Comparison of ENCODE assay signal across 8 cellular contexts in genomic region chr3:45553469-45553974, GRCh38. TPM values are rescaled to one million over a fixed set of nuclear protein-coding genes. Genes with fewer than 3 reads are reported as not detected.
DNase-seq lines count a peak whose midpoint lies in the region; ATAC-seq and TF ChIP-seq lines count a peak whose summit lies in the region.

No MANE protein-coding gene starts in this region.

- ATAC-seq in sciatic nerve = peak; percentile 49
- ATAC-seq in HG03045 (IDR thresholded peaks at IDR 0.05; ENCODE audit: unreplicated experiment) = no peak

- H3K9ac ChIP-seq in GM23248 = no peak overlapping the region

- no peaks in the 10 kb centered on the region for H4K20me1 ChIP-seq in GM23248 (ENCODE audit: insufficient read depth)

- TF ChIP-seq POLR2A in Peyer's patch (IDR thresholded peaks at IDR 0.05) = no peak

- in situ Hi-C loops in GM23248 (cut with MboI) = no loop called here

- intact Hi-C loops in sciatic nerve (cut with DNase I) = no loop called here

- H3K27me3 ChIP-seq in GM23248 (replicated peaks; ENCODE audit: insufficient read depth) = no peaks in the 10 kb centered on the region
- H3K27me3 ChIP-seq in Peyer's patch = no peaks in the 10 kb centered on the region

- H3K36me3 ChIP-seq in GM23248 (ENCODE audit: low read depth) (no peaks in the 10 kb centered on the region), Peyer's patch (peaks cover 0 to 1% (median 0%) of the 10 kb centered on the region in 3 donors)

- H3K9me3 ChIP-seq in GM23248 (ENCODE audit: low read depth) (no peaks in the 10 kb centered on the region), Peyer's patch (no peaks in the 10 kb centered on the region)

- peaks cover 27% of the 10 kb centered on the region for H3F3A ChIP-seq in GM23248 (ENCODE audit: insufficient read depth)

- H3K4me3 ChIP-seq in GM23248 (no peak overlapping the region), Peyer's patch (no peak overlapping the region), fibroblast of villous mesenchyme (ENCODE audit: low read depth, low read length) (no peak overlapping the region)

- DNase-seq in AML-193 (lab: John Stamatoyannopoulos, UW) (peak; percentile 74 to 85), GM23248 (peak; percentile 60), Peyer's patch (peak in 2 of 3 donors; percentile 29 to 62), fibroblast of villous mesenchyme (ENCODE audit: low read depth) (peak; percentile 72), sciatic nerve (ENCODE audit: low spot score) (peak; percentile 72)
- DNase-seq in activated CD4-positive, alpha-beta T cell treated with anti-CD3 and anti-CD28 coated beads, Interleukin-2, amount 50 U/mL, for 48 hours = no peak
- no peak for DNase-seq in activated CD4-positive, CD25-positive, alpha-beta regulatory T cell (lab: John Stamatoyannopoulos, UW)

- H3K4me1 ChIP-seq in GM23248 (ENCODE audit: insufficient read depth) (peaks cover 41% of the 10 kb centered on the region), Peyer's patch (peaks cover 0 to 20% (median 2%) of the 10 kb centered on the region in 4 donors)

- H3K27ac ChIP-seq in GM23248 (no peak overlapping the region), Peyer's patch (peak overlapping the region in 2 of 4 donors; percentile 31 to 34)

- peak overlapping the region; percentile 55 for H3K4me2 ChIP-seq in GM23248 (ENCODE audit: unreplicated experiment)

- H3K9me2 ChIP-seq in GM23248 (ENCODE audit: insufficient read depth) = no peaks in the 10 kb centered on the region

- no peaks in the 10 kb centered on the region for H3K79me2 ChIP-seq in GM23248 (ENCODE audit: insufficient read depth)

- no peak for TF ChIP-seq CTCF in Peyer's patch (IDR thresholded peaks at IDR 0.05)
- no peak for TF ChIP-seq CTCF in fibroblast of villous mesenchyme (IDR thresholded peaks at IDR 0.05; ENCODE audit: insufficient read depth, low read depth, low read length)

- H2AFZ ChIP-seq in GM23248 = no peak overlapping the region

- WGBS in GM23248 (ENCODE audit: low coverage in 1 of 2, low lambda C conversion rate in 2 of 2, missing lambda C conversion rate in 2 of 2), 2 experiments = 21% methylated on average over 5 to 6 of the region's 6 CpGs

RNA-seq across cellular contexts. Expression of gene LIMD1, which starts 41.0 kb away (rescaled TPM):
- 8.3 and 10.3 TPM in 2 replicates for total RNA-seq in GM23248 (2014; rRNA removed; shearing (Covaris generic))
- 6.2 and 8.6 TPM in 2 replicates for polyA plus RNA-seq in GM23248 (2016; fragmentation: Nextera tagmentation; extraction: Ambion mirVana)
- total RNA-seq in Peyer's patch (10 to 100 TPM; 19.0 to 41.8 (median 27.8) TPM), fibroblast of villous mesenchyme (15.8 and 23.7 TPM in 2 replicates), sciatic nerve (52.0 TPM)

Comparison
In these comparisons a context has a peak if more than half of its experiments do, and no peak if none do; other contexts are left out.
1. DNase-seq: peak in AML-193 (2 of 2), GM23248 (single experiment), Peyer's patch (2 of 3), fibroblast of villous mesenchyme (single experiment) and sciatic nerve (single experiment); none in activated CD4-positive, alpha-beta T cell treated with anti-CD3 and anti-CD28 coated beads, Interleukin-2, amount 50 U/mL, for 48 hours (0 of 2) and activated CD4-positive, CD25-positive, alpha-beta regulatory T cell (0 of 4).